In genomic region chr5:67206381-67207328, GRCh38 we compare ENCODE assay signal across 8 cellular contexts. TPM values are rescaled to one million over a fixed set of nuclear protein-coding genes. Genes with fewer than 3 reads are reported as not detected.
DNase-seq lines count a peak whose midpoint lies in the region; ATAC-seq and TF ChIP-seq lines count a peak whose summit lies in the region.

No MANE protein-coding gene starts in this region.

- no peak for TF ChIP-seq CTCF in DND-41 (IDR thresholded peaks at IDR 0.05; ENCODE audit: borderline replicate concordance, extremely low read depth, low read length, poor library complexity, severe bottlenecking)

- DNase-seq in DND-41 (peak; percentile 95), LoVo (ENCODE audit: low spot score) (peak; percentile 86), NCI-H524 treated with DMSO at 0.1 percent for 48 hours (lab: John Stamatoyannopoulos, UW) (no peak), iPS-NIHi7 (ENCODE audit: extremely low spot score) (no peak)
- DNase-seq in activated CD4-positive, alpha-beta T cell treated with anti-CD3 and anti-CD28 coated beads, Interleukin-2, amount 50 U/mL, for 24 hours (ENCODE audit: low read depth in 1 of 2, low spot score in 1 of 2) = peak; percentile 50 to 87
- peak; percentile 50 to 60 (median 57) for DNase-seq in stimulated activated CD4-positive, alpha-beta T cell treated with anti-CD3 and anti-CD28 coated beads, TNF-alpha, amount 100 ng/mL, for 1 hour (ENCODE audit: low read depth in 3 of 3, low spot score in 1 of 3)

- 47 to 54% methylated on average over 7 of the region's 7 CpGs for WGBS in esophagus, 2 donors

- peaks cover 3% of the 10 kb centered on the region; the same call in 1 of the 2 replicates for H3K79me2 ChIP-seq in DND-41 (ENCODE audit: insufficient read depth, low read length)

- peak overlapping the region; percentile 98 for H3K27ac ChIP-seq in DND-41 (ENCODE audit: low read length)
- H3K27ac ChIP-seq in esophagus (ENCODE audit: low read depth in 2 of 2, low read length in 1 of 2) = peak overlapping the region; percentile 40 to 80

- peak overlapping the region; percentile 55 for H2AFZ ChIP-seq in DND-41 (ENCODE audit: low read depth, low read length)

- H3K4me2 ChIP-seq in DND-41 (ENCODE audit: insufficient read depth, low read length) = peak overlapping the region; percentile 53

- no peaks in the 10 kb centered on the region for H3K36me3 ChIP-seq in DND-41 (ENCODE audit: insufficient read depth, low read length)
- no peaks in the 10 kb centered on the region for H3K36me3 ChIP-seq in esophagus (ENCODE audit: control insufficient read depth in 2 of 2, insufficient read depth in 2 of 2, low read length in 1 of 2)

- H3K9ac ChIP-seq in DND-41 (ENCODE audit: low read depth, low read length) = peak overlapping the region; percentile 54

- peak; percentile 87 for ATAC-seq in DND-41 (ENCODE audit: insufficient read depth, low read depth)
- ATAC-seq in GM21825 (IDR thresholded peaks at IDR 0.05; ENCODE audit: unreplicated experiment) = peak; percentile 69

- H4K20me1 ChIP-seq in DND-41 (ENCODE audit: insufficient read depth, low read length) = no peaks in the 10 kb centered on the region

- no peaks in the 10 kb centered on the region for H3K27me3 ChIP-seq in DND-41 (ENCODE audit: insufficient read depth, low read length, poor library complexity)
- H3K27me3 ChIP-seq in esophagus (ENCODE audit: control insufficient read depth in 1 of 2, insufficient read depth in 2 of 2, low read length in 2 of 2) = no peaks in the 10 kb centered on the region

- peak overlapping the region in 1 of 2 experiments; percentile 40; a peak in 2 of 4 replicates for H3K4me3 ChIP-seq in DND-41 (ENCODE audit: low read depth in 1 of 2, low read length in 2 of 2)
- H3K4me3 ChIP-seq in esophagus (ENCODE audit: low read depth in 1 of 2, low read length in 2 of 2) = no peak overlapping the region

- H3K9me3 ChIP-seq in DND-41 (ENCODE audit: insufficient read depth, low read length, severe bottlenecking) (no peaks in the 10 kb centered on the region), esophagus (ENCODE audit: control insufficient read depth in 2 of 2, insufficient read depth in 1 of 2, low read depth in 1 of 2, low read length in 1 of 2) (no peaks in the 10 kb centered on the region)

- H3K4me1 ChIP-seq in DND-41 (ENCODE audit: insufficient read depth, low read length) (peaks cover 70% of the 10 kb centered on the region), esophagus (ENCODE audit: control insufficient read depth in 2 of 2, insufficient read depth in 2 of 2, low read length in 1 of 2) (peaks cover 0 to 8% of the 10 kb centered on the region in 2 donors)

RNA-seq across cellular contexts. Expression of gene CD180, which starts 10.1 kb away (rescaled TPM):
- under 1 TPM; 0.06 to 0.12 TPM for polyA plus RNA-seq in esophagus

Comparison
In these comparisons a context has a peak if more than half of its experiments do, and no peak if none do; other contexts are left out.
1. DNase-seq: peak in DND-41 (single experiment), LoVo (single experiment), activated CD4-positive, alpha-beta T cell treated with anti-CD3 and anti-CD28 coated beads, Interleukin-2, amount 50 U/mL, for 24 hours (2 of 2) and stimulated activated CD4-positive, alpha-beta T cell treated with anti-CD3 and anti-CD28 coated beads, TNF-alpha, amount 100 ng/mL, for 1 hour (3 of 3); none in NCI-H524 treated with DMSO at 0.1 percent for 48 hours (single experiment) and iPS-NIHi7 (single experiment).